14 cellular contexts compared by ENCODE assay signal in genomic region chr6:137494967-137495595, GRCh38. TPM values are rescaled to one million over a fixed set of nuclear protein-coding genes. Genes with fewer than 3 reads are reported as not detected.
A peak's percentile ranks its signal among the peaks of the same experiment; 100 is the strongest.
DNase-seq lines count a peak whose midpoint lies in the region; ATAC-seq and TF ChIP-seq lines count a peak whose summit lies in the region.
"Had no signal": no experiment of that assay in that cellular context is flagged by ENCODE, and none has a peak within 500 bp of the region (broad histone marks: within the 10 kb centered on the region; RNA-seq: fewer than 3 reads in every experiment).

No MANE protein-coding gene starts in this region.

- intact Hi-C loops in transverse colon (cut with DNase I; ENCODE audit: low total_unique reads): no loop called here

- no peaks in the 10 kb centered on the region for H3K9me3 Mint-ChIP-seq in progenitor cell of endocrine pancreas (ENCODE audit: low read depth)

- no peak overlapping the region for H3K9ac ChIP-seq in SK-N-MC (ENCODE audit: insufficient read length)

- H3K27me3 Mint-ChIP-seq in progenitor cell of endocrine pancreas: peaks cover 98% of the 10 kb centered on the region

- peaks cover 4% of the 10 kb centered on the region for H3K4me1 Mint-ChIP-seq in progenitor cell of endocrine pancreas (ENCODE audit: low read depth)

- WGBS in transverse colon (ENCODE audit: low coverage in 1 of 2), 2 donors: 15 to 19% methylated on average over 5 to 32 of the region's 32 CpGs

- in situ Hi-C loops in transverse colon (cut with MboI; ENCODE audit: low pct_ligation_motif_present in 1 of 4, low pct_unique_long_range_greater_than_20kb in 1 of 4, low sequenced_read_pairs in 3 of 4): no loop called here

- peak overlapping the region; percentile 60 for H3K27ac Mint-ChIP-seq in progenitor cell of endocrine pancreas

- H3K36me3 Mint-ChIP-seq in progenitor cell of endocrine pancreas (ENCODE audit: insufficient read depth): no peaks in the 10 kb centered on the region

- ATAC-seq in GM18519 (IDR thresholded peaks at IDR 0.05; ENCODE audit: low FRiP score, unreplicated experiment): no peak
- ATAC-seq: heart right ventricle had no signal

- no peak overlapping the region for H3K4me3 Mint-ChIP-seq in progenitor cell of endocrine pancreas (ENCODE audit: low read depth)

- peaks cover 9 to 46% (median 25%) of the 10 kb centered on the region in 4 donors for H3K4me1 ChIP-seq in transverse colon
- H3K4me1 ChIP-seq: SJCRH30 had no signal

- H3K9me3 ChIP-seq in SK-N-MC (ENCODE audit: low read depth, low read length) (no peaks in the 10 kb centered on the region), transverse colon (no peaks in the 10 kb centered on the region)
- H3K9me3 ChIP-seq: heart right ventricle, SJCRH30 had no signal

- peak overlapping the region; percentile 74 for H3K4me3 ChIP-seq in SK-N-MC
- H3K4me3 ChIP-seq in transverse colon: no peak overlapping the region
- H3K4me3 ChIP-seq: heart right ventricle, SJCRH30 had no signal

- H3K36me3 ChIP-seq in SK-N-MC (ENCODE audit: insufficient read depth, low read length) (no peaks in the 10 kb centered on the region), transverse colon (no peaks in the 10 kb centered on the region)
- H3K36me3 ChIP-seq: heart right ventricle, SJCRH30 had no signal

- peaks cover 100% of the 10 kb centered on the region for H3K27me3 ChIP-seq in transverse colon
- H3K27me3 ChIP-seq: SJCRH30 had no signal

- TF ChIP-seq CTCF in progenitor cell of endocrine pancreas (IDR thresholded peaks at IDR 0.05; ENCODE audit: unreplicated experiment) (no peak), transverse colon (IDR thresholded peaks at IDR 0.05) (no peak)

- TF ChIP-seq EP300 in transverse colon (IDR thresholded peaks at IDR 0.05; ENCODE audit: low read depth): no peak

- DNase-seq in activated CD4-positive, alpha-beta T cell treated with anti-CD3 and anti-CD28 coated beads for 48 hours: peak; percentile 13
- DNase-seq in activated CD4-positive, alpha-beta T cell treated with anti-CD3 and anti-CD28 coated beads, Interleukin-2, amount 50 U/mL, for 1 hour: no peak
- DNase-seq in SK-N-MC (ENCODE audit: low read depth, low spot score) (no peak), fibroblast of peridontal ligament (ENCODE audit: extremely low read depth) (peak; percentile 21), progenitor cell of endocrine pancreas (ENCODE audit: low spot score, unreplicated experiment) (no peak), OCI-M2 (lab: John Stamatoyannopoulos, UW; ENCODE audit: unreplicated experiment) (no peak), transverse colon (no peak)
- DNase-seq: heart right ventricle, midbrain, NCI-H1048, NCI-H526 treated with DMSO at 0.1 percent for 48 hours, SJCRH30 had no signal

- TF ChIP-seq POLR2A in transverse colon (IDR thresholded peaks at IDR 0.05): no peak

- H3K27ac ChIP-seq in SK-N-MC (no peak overlapping the region), transverse colon (no peak overlapping the region)
- H3K27ac ChIP-seq: heart right ventricle, SJCRH30 had no signal

RNA-seq across cellular contexts. Expression of gene OLIG3, which starts 0.9 kb away (rescaled TPM):
- total RNA-seq in progenitor cell of endocrine pancreas (not detected in 2 replicates), transverse colon (not detected)
- total RNA-seq: heart right ventricle, SJCRH30, ureter had no signal

Comparison
In these comparisons a context has a peak if more than half of its experiments do, and no peak if none do; other contexts are left out.
1. DNase-seq: peak in activated CD4-positive, alpha-beta T cell treated with anti-CD3 and anti-CD28 coated beads for 48 hours (single experiment) and fibroblast of peridontal ligament (single experiment); none in activated CD4-positive, alpha-beta T cell treated with anti-CD3 and anti-CD28 coated beads, Interleukin-2, amount 50 U/mL, for 1 hour (single experiment), SK-N-MC (single experiment), progenitor cell of endocrine pancreas (single experiment), OCI-M2 (single experiment) and transverse colon (single experiment).